1 cellular context compared by ENCODE assay signal in the genomic region with DNA sequence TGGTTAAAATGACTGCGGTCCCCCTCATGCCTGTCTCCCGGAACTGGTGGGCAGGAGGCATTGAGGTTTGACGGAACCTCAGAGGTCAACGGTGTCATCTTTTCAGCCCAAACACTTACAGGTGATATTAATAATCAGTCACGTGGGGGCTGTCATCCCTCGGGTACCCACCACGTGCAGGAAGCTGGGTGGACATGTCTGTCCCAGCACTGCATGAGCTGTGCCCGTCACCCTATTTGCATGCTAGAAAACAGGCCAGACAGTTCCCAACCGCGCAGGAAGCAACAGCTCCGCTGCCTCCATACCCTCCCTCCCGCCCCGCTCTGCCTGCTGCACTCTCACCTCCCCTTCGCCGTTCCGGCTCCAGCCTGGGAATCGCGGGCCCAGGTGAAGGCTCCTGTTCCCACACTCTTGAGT.
A peak's percentile ranks its signal among the peaks of the same experiment; 100 is the strongest.
TF ChIP-seq lines count a peak whose summit lies in the region.

No MANE protein-coding gene starts in this region.

TF ChIP-seq in K562, 482 proteins besides CTCF, POLR2A, EP300 and RAD21:
- no peak for TF ChIP-seq ATF4 (CRISPR knock-in tag; IDR thresholded peaks at IDR 0.05)
- no peak for TF ChIP-seq JUN (IDR thresholded peaks at IDR 0.05; ENCODE audit: borderline replicate concordance, low read depth, low read length)
- TF ChIP-seq JUN (CRISPR knock-in tag; IDR thresholded peaks at IDR 0.05; ENCODE audit: borderline replicate concordance), result peak; percentile 15; the same call in 1 of the 2 replicates
- TF ChIP-seq, protein P1, sequence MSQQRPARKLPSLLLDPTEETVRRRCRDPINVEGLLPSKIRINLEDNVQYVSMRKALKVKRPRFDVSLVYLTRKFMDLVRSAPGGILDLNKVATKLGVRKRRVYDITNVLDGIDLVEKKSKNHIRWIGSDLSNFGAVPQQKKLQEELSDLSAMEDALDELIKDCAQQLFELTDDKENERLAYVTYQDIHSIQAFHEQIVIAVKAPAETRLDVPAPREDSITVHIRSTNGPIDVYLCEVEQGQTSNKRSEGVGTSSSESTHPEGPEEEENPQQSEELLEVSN (IDR thresholded peaks at IDR 0.05; ENCODE audit: borderline replicate concordance in 1 of 2, extremely low read depth in 1 of 2, insufficient read depth in 1 of 2, insufficient read length in 1 of 2, low read depth in 1 of 2, low read length in 1 of 2, poor library complexity in 1 of 2, severe bottlenecking in 1 of 2), result peak in 1 of 2 experiments; percentile 13
- TF ChIP-seq, protein P2, sequence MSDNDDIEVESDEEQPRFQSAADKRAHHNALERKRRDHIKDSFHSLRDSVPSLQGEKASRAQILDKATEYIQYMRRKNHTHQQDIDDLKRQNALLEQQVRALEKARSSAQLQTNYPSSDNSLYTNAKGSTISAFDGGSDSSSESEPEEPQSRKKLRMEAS (CRISPR knock-in tag; IDR thresholded peaks at IDR 0.05), result 0 out of 2 replicates have a peak, but pooled peaks have one; percentile 22
- no peak for TF ChIP-seq ZNF592 (IDR thresholded peaks at IDR 0.05)
- peak; percentile 65 for TF ChIP-seq USF1 (CRISPR knock-in tag; IDR thresholded peaks at IDR 0.05)
